16 cellular contexts compared by ENCODE assay signal in the genomic region with DNA sequence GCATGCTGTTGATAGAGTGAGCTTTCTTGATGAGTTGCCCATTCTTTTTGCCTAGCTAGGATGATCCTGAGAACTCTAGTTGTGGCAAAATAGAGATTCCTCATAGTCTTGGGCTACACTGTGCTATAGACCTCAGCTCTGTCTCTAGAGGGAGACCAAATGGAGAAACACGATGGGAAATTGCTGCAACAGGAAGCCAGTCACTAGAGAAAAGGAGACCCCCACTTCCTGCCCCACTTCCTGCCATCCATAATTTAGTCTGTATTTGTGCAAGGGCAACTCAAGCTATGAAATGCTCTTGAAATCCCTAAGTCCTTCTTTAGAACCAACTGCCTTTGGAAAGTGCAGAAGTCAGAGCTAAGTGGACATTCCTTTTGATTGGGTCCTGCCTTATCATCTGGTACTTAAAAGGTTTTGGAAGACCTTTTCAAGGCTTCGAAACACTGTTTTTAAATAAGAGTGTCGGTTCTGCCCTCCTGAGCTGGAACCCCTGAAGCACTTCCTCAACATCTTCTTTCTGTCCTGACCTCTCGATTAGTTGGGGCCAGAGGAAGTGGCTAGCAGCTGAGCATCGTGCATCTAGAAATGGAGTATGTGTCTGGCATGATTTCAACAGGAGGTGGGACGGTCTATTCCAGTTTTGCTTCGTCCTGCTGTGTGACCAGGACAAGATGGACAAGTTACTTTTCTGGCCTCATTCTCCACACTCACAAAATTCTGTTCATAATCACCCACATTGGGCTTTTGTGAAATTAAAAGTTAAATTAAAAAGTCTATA. TPM values are rescaled to one million over a fixed set of nuclear protein-coding genes. Genes with fewer than 3 reads are reported as not detected.
DNase-seq lines count a peak whose midpoint lies in the region; ATAC-seq, FAIRE-seq and TF ChIP-seq lines count a peak whose summit lies in the region.
"Had no signal": no experiment of that assay in that cellular context is flagged by ENCODE, and none has a peak within 500 bp of the region (broad histone marks: within the 10 kb centered on the region; RNA-seq: fewer than 3 reads in every experiment).

No MANE protein-coding gene starts in this region.

- H3K9me3 Mint-ChIP-seq in astrocyte (ENCODE audit: unreplicated experiment) (peaks cover 2% of the 10 kb centered on the region), neural crest cell (no peaks in the 10 kb centered on the region)
- H3K9me3 Mint-ChIP-seq: T-helper 1 cell treated with Interleukin-12 subunit alpha and Interleukin-12 subunit beta and Interleukin-4 antibody, amounts not matched to agents 30 μg/mL and 1 μg/mL, for 36 hours had no signal

- DNase-seq in DND-41 (peak; percentile 56), MV-4-11 (lab: John Stamatoyannopoulos, UW) (peak; percentile 68), astrocyte (ENCODE audit: low read depth) (no peak), neural crest cell (ENCODE audit: low read depth, low spot score) (no peak)
- DNase-seq in central memory CD4-positive, alpha-beta T cell, result no peak
- DNase-seq in activated effector memory CD4-positive, alpha-beta T cell treated with anti-CD3 and anti-CD28 coated beads, Interleukin-2, amount 50 U/mL, for 16 hours, result no peak
- DNase-seq: activated CD4-positive, alpha-beta T cell treated with anti-CD3 and anti-CD28 coated beads, Interleukin-2, amount 50 U/mL, for 48 hours; activated effector memory CD4-positive, alpha-beta T cell treated with Interleukin-2 at 50 U/mL for 16 hours; CD4-positive, alpha-beta memory T cell; left colon; NCI-H2171 had no signal

- ATAC-seq in DND-41 (ENCODE audit: insufficient read depth, low read depth) (peak; percentile 93), HG02763 (IDR thresholded peaks at IDR 0.05; ENCODE audit: unreplicated experiment) (no peak), GM19328 (IDR thresholded peaks at IDR 0.05; ENCODE audit: unreplicated experiment) (no peak)
- ATAC-seq: left colon had no signal

- peak overlapping the region; percentile 56 for H3K27ac ChIP-seq in DND-41 (ENCODE audit: low read length)
- H3K27ac ChIP-seq in astrocyte (ENCODE audit: low read depth, low read length), result peak overlapping the region; percentile 65
- H3K27ac ChIP-seq: skin epidermis had no signal

- H3K36me3 ChIP-seq in DND-41 (ENCODE audit: insufficient read depth, low read length) (no peaks in the 10 kb centered on the region), astrocyte (ENCODE audit: insufficient read depth, low read length) (no peaks in the 10 kb centered on the region)

- peak overlapping the region in 1 of 2 experiments; percentile 7; a peak in 1 of 4 replicates for H3K4me3 ChIP-seq in DND-41 (ENCODE audit: low read depth in 1 of 2, low read length in 2 of 2)
- no peak overlapping the region for H3K4me3 ChIP-seq in astrocyte (ENCODE audit: insufficient read depth, low read depth, low read length)
- H3K4me3 ChIP-seq: skin epidermis had no signal

- FAIRE-seq in astrocyte (lab: Jason Lieb, UNC), result no peak
- FAIRE-seq: GM18507 had no signal

- H3K4me2 ChIP-seq in DND-41 (ENCODE audit: insufficient read depth, low read length) (peak overlapping the region; percentile 30), astrocyte (ENCODE audit: low read length) (peak overlapping the region; percentile 10)

- H3K27ac Mint-ChIP-seq in astrocyte (ENCODE audit: unreplicated experiment), result peak overlapping the region; percentile 96
- peak overlapping the region; percentile 79 for H3K27ac Mint-ChIP-seq in neural crest cell (ENCODE audit: unreplicated experiment)
- H3K27ac Mint-ChIP-seq: CD4-positive, alpha-beta memory T cell; T-helper 1 cell treated with Interleukin-12 subunit alpha and Interleukin-12 subunit beta and Interleukin-4 antibody, amounts not matched to agents 30 μg/mL and 1 μg/mL, for 36 hours had no signal

- H4K20me1 ChIP-seq in DND-41 (ENCODE audit: insufficient read depth, low read length) (no peaks in the 10 kb centered on the region), astrocyte (ENCODE audit: insufficient read depth, low read length) (no peaks in the 10 kb centered on the region)

- H3K27me3 ChIP-seq in DND-41 (ENCODE audit: insufficient read depth, low read length, poor library complexity) (no peaks in the 10 kb centered on the region), astrocyte (ENCODE audit: insufficient read depth, low read length) (no peaks in the 10 kb centered on the region)

- H3K27me3 Mint-ChIP-seq in astrocyte (ENCODE audit: low read depth, unreplicated experiment), result no peaks in the 10 kb centered on the region
- no peaks in the 10 kb centered on the region for H3K27me3 Mint-ChIP-seq in neural crest cell (ENCODE audit: low read depth)

- no peak overlapping the region for H3K9ac ChIP-seq in DND-41 (ENCODE audit: low read depth, low read length)
- peak overlapping the region; percentile 9 for H3K9ac ChIP-seq in astrocyte (ENCODE audit: low read length)

- H2AFZ ChIP-seq in DND-41 (ENCODE audit: low read depth, low read length), result peak overlapping the region; percentile 74
- H2AFZ ChIP-seq in astrocyte (ENCODE audit: low read depth, low read length), result peak overlapping the region; percentile 8

- TF ChIP-seq CTCF in DND-41 (IDR thresholded peaks at IDR 0.05; ENCODE audit: borderline replicate concordance, extremely low read depth, low read length, poor library complexity, severe bottlenecking) (peak; percentile 16), astrocyte (IDR thresholded peaks at IDR 0.05; ENCODE audit: insufficient read depth, low read depth, low read length) (no peak), neural crest cell (conservative IDR thresholded peaks at IDR 0.05) (no peak)

- H3K9me3 ChIP-seq in DND-41 (ENCODE audit: insufficient read depth, low read length, severe bottlenecking) (no peaks in the 10 kb centered on the region), astrocyte (ENCODE audit: insufficient read depth, low read depth, low read length) (no peaks in the 10 kb centered on the region)

- no peak overlapping the region for H3K4me3 Mint-ChIP-seq in astrocyte (ENCODE audit: unreplicated experiment)
- H3K4me3 Mint-ChIP-seq in neural crest cell, result no peak overlapping the region
- H3K4me3 Mint-ChIP-seq: CD4-positive, alpha-beta memory T cell; T-helper 1 cell treated with Interleukin-12 subunit alpha and Interleukin-12 subunit beta and Interleukin-4 antibody, amounts not matched to agents 30 μg/mL and 1 μg/mL, for 36 hours had no signal

- H3K36me3 Mint-ChIP-seq in astrocyte (ENCODE audit: low read depth, unreplicated experiment) (peaks cover 2% of the 10 kb centered on the region), neural crest cell (ENCODE audit: low read depth) (no peaks in the 10 kb centered on the region)
- H3K36me3 Mint-ChIP-seq: CD4-positive, alpha-beta memory T cell had no signal

- H3K4me1 ChIP-seq in DND-41 (ENCODE audit: insufficient read depth, low read length) (peaks cover 13% of the 10 kb centered on the region), astrocyte (ENCODE audit: insufficient read depth, low read length) (peaks cover 32% of the 10 kb centered on the region)

- H3K79me2 ChIP-seq in DND-41 (ENCODE audit: insufficient read depth, low read length) (no peaks in the 10 kb centered on the region), astrocyte (ENCODE audit: insufficient read depth, low read length) (no peaks in the 10 kb centered on the region)

- H3K4me1 Mint-ChIP-seq in astrocyte (ENCODE audit: low read depth, unreplicated experiment) (peaks cover 59% of the 10 kb centered on the region), neural crest cell (peaks cover 27% of the 10 kb centered on the region)
- H3K4me1 Mint-ChIP-seq: CD4-positive, alpha-beta memory T cell had no signal

RNA-seq across cellular contexts. Expression of a gene that starts 8.6 kb away (rescaled TPM):
- total RNA-seq in astrocyte, result 0.27 and 0.34 TPM in 2 replicates
- total RNA-seq in neural crest cell, result 0.09 TPM in 1 of 2 replicates, not detected in the other
- total RNA-seq: CD4-positive, alpha-beta memory T cell had no signal

Comparison
In these comparisons a context has a peak if more than half of its experiments do, and no peak if none do; other contexts are left out.
1. DNase-seq: peak in DND-41 (single experiment) and MV-4-11 (single experiment); none in astrocyte (single experiment), neural crest cell (single experiment), central memory CD4-positive, alpha-beta T cell (single experiment) and activated effector memory CD4-positive, alpha-beta T cell treated with anti-CD3 and anti-CD28 coated beads, Interleukin-2, amount 50 U/mL, for 16 hours (single experiment).